ENCODE assay signal across 1 cellular context in genomic region chr14:51386411-51386810, GRCh38.
TF ChIP-seq lines count a peak whose summit lies in the region.

No MANE protein-coding gene starts in this region.

TF ChIP-seq in A549, 52 proteins besides CTCF, POLR2A, EP300 and RAD21 (continued from another document):
- TF ChIP-seq PBX3 (IDR thresholded peaks at IDR 0.05) (no peak), FOSL2 (IDR thresholded peaks at IDR 0.05) (no peak), FOSL2 (CRISPR knock-in tag; IDR thresholded peaks at IDR 0.05) (no peak), PHF8 (IDR thresholded peaks at IDR 0.05; ENCODE audit: borderline replicate concordance, low read depth) (no peak), MYC (IDR thresholded peaks at IDR 0.05; ENCODE audit: borderline replicate concordance, low read length) (no peak), NPAS2 (CRISPR knock-in tag; IDR thresholded peaks at IDR 0.05; ENCODE audit: borderline replicate concordance) (no peak), CBX8 (IDR thresholded peaks at IDR 0.05) (no peak)
